In the genomic region with DNA sequence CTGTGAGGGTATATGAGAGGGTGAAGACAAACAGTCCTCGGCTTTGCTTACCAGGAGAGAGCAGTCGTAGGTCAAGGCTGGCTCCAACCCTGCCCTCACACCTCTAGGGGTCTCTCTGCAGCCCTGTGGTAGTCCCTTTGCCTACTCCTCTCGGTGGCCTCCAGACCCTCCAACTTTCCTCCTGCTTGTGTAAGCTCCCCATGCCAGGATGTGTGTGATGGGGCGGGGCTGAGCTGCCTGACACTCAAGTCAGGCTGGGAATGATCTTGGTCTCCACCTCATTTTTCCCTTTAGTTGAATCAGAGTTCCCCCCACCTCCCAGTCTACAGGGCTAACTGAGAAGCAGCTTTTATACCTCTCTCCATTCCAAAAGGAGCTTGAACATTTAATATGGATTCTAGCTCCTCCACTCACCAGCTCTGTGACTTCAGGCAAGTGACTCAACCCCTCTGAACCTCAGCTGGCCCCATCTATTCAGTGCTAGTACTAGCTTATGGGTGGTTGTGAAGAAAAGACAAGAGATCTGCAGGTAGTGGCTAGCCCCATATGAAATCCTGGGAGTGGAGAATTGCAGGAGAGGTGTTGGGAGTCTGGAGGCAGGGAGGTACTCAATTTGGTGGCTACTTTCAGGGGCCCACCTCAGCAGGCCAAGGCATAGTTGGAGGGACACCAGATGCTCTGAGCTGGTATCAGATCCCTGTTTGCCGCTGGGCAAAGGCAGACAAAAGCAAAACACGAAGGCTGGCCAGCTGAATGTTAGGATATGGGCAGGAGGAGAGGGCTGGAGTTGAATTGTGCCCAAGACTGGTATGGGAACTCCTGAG, we compare ENCODE assay signal across 9 cellular contexts. TPM values are rescaled to one million over a fixed set of nuclear protein-coding genes. Genes with fewer than 3 reads are reported as not detected.
DNase-seq lines count a peak whose midpoint lies in the region; ATAC-seq and TF ChIP-seq lines count a peak whose summit lies in the region.
"Had no signal": no experiment of that assay in that cellular context is flagged by ENCODE, and none has a peak within 500 bp of the region (broad histone marks: within the 10 kb centered on the region; RNA-seq: fewer than 3 reads in every experiment).

No MANE protein-coding gene starts in this region.

- no peaks in the 10 kb centered on the region for H3K27me3 ChIP-seq in sigmoid colon

- ATAC-seq in HG03460 (IDR thresholded peaks at IDR 0.05; ENCODE audit: unreplicated experiment) (peak; percentile 12), activated B cell treated with CpG ODN at 0.5 μM for 24 hours (ENCODE audit: low read depth) (peak; percentile 5), GM19452 (IDR thresholded peaks at IDR 0.05; ENCODE audit: unreplicated experiment) (no peak)

- peak overlapping the region; percentile 63 to 78 (median 68) for H3K4me3 ChIP-seq in sigmoid colon

- CTCF ChIA-PET in activated B cell treated with CpG ODN at 0.5 μM for 24 hours (lab: Charles Lee): interaction anchor here (0.8 to 2.3 kb wide), 3 partner anchors 11 to 44 kb away, joined by 4 to 15 read pairs (median 6); no protein-coding TSS in a partner anchor

- H3K27me3 Mint-ChIP-seq in activated B cell treated with CpG ODN at 0.5 μM for 24 hours: no peaks in the 10 kb centered on the region

- H3K4me3 Mint-ChIP-seq in activated B cell treated with CpG ODN at 0.5 μM for 24 hours: peak overlapping the region; percentile 82

- no peaks in the 10 kb centered on the region for H3K9me3 ChIP-seq in sigmoid colon

- TF ChIP-seq EP300 in sigmoid colon (IDR thresholded peaks at IDR 0.05): no peak

- DNase-seq in NCI-H510A treated with DMSO at 0.1 percent for 48 hours (lab: John Stamatoyannopoulos, UW) (peak; percentile 72), NCI-H510A (lab: John Stamatoyannopoulos, UW) (no peak), activated B cell treated with CpG ODN at 0.5 μM for 24 hours (no peak), foreskin melanocyte (peak; percentile 20), sigmoid colon (peak; percentile 75), SKM-1 treated with dmso at 0.1 percent for 144 hours (lab: John Stamatoyannopoulos, UW; ENCODE audit: unreplicated experiment) (no peak)

- peaks cover 0 to 94% (median 92%) of the 10 kb centered on the region in 4 donors for H3K4me1 ChIP-seq in sigmoid colon

- H3K4me1 Mint-ChIP-seq in activated B cell treated with CpG ODN at 0.5 μM for 24 hours: peaks cover 30% of the 10 kb centered on the region

- H3K27ac Mint-ChIP-seq in activated B cell treated with CpG ODN at 0.5 μM for 24 hours: no peak overlapping the region

- H3K27ac ChIP-seq in sigmoid colon: peak overlapping the region; percentile 94 to 98 (median 97)
- H3K27ac ChIP-seq: epithelial cell of prostate had no signal

- TF ChIP-seq CTCF in activated B cell treated with CpG ODN at 0.5 μM for 24 hours (IDR thresholded peaks at IDR 0.05): no peak
- TF ChIP-seq CTCF in sigmoid colon (IDR thresholded peaks at IDR 0.05): no peak

- intact Hi-C loops in activated B cell treated with CpG ODN at 0.5 μM for 24 hours (cut with micrococcal nuclease): loop anchor here (5.0 kb wide), 2 partner anchors 97 to 113 kb away; partner anchors contain the start of genes MRPL14 and TMEM63B
- intact Hi-C loops in sigmoid colon (cut with DNase I): loop anchor here (5.0 kb wide), 2 partner anchors 97 to 452 kb away; partner anchors contain the start of genes MRPL14, TMEM63B and VEGFA

- WGBS in sigmoid colon, 2 donors: 21 to 37% methylated on average over 6 of the region's 6 CpGs

- H3K36me3 ChIP-seq in sigmoid colon: peaks cover under 1 to 6% (median 1%) of the 10 kb centered on the region in 4 donors

- H3K36me3 Mint-ChIP-seq in activated B cell treated with CpG ODN at 0.5 μM for 24 hours (ENCODE audit: low read depth): no peaks in the 10 kb centered on the region

- no peaks in the 10 kb centered on the region for H3K9me3 Mint-ChIP-seq in activated B cell treated with CpG ODN at 0.5 μM for 24 hours

- TF ChIP-seq POLR2A in sigmoid colon (IDR thresholded peaks at IDR 0.05): no peak

- POLR2A ChIA-PET in activated B cell treated with CpG ODN at 0.5 μM for 24 hours (lab: Charles Lee): interaction anchor here (0.7 to 3.8 kb wide), 7 partner anchors 13 to 46 kb away, joined by 3 to 49 read pairs (median 6); partner anchors contain the start of genes HSP90AB1 and TMEM151B

RNA-seq across cellular contexts. Expression of gene SLC29A1, which starts 1.0 kb away (rescaled TPM):
- total RNA-seq in activated B cell treated with CpG ODN at 0.5 μM for 24 hours (15.0 and 17.3 TPM in 2 replicates), sigmoid colon (100 to 1,000 TPM; 147 to 195 (median 180) TPM)
- 10 to 100 TPM in 2 of 3 donors, 1 to 10 TPM in 1; 4.2 to 24.8 (median 10.8) TPM for polyA plus RNA-seq in sigmoid colon

RNA-seq across cellular contexts. Expression of gene MYMX, which starts 7.6 kb away (rescaled TPM):
- total RNA-seq in activated B cell treated with CpG ODN at 0.5 μM for 24 hours (not detected in 2 replicates), sigmoid colon (not detected)
- polyA plus RNA-seq in sigmoid colon: under 1 TPM in 1 of 3 donors, not detected in 2; 0.28 TPM

RNA-seq across cellular contexts. Expression of gene HSP90AB1, which starts 22.5 kb away (rescaled TPM):
- total RNA-seq in activated B cell treated with CpG ODN at 0.5 μM for 24 hours (1,222 and 1,311 TPM in 2 replicates), sigmoid colon (100 to 1,000 TPM; 442 to 569 (median 518) TPM)
- polyA plus RNA-seq in sigmoid colon: 100 to 1,000 TPM; 182 to 484 (median 320) TPM

RNA-seq across cellular contexts. Expression of gene SLC35B2, which starts 33.0 kb away (rescaled TPM):
- total RNA-seq in activated B cell treated with CpG ODN at 0.5 μM for 24 hours: 27.0 and 29.1 TPM in 2 replicates
- total RNA-seq in sigmoid colon: 10 to 100 TPM; 25.3 to 28.8 (median 27.2) TPM
- 10 to 100 TPM in 1 of 3 donors, 1 to 10 TPM in 2; 7.2 to 36.9 (median 7.9) TPM for polyA plus RNA-seq in sigmoid colon

RNA-seq across cellular contexts. Expression of gene NFKBIE, which starts 41.0 kb away (rescaled TPM):
- total RNA-seq in activated B cell treated with CpG ODN at 0.5 μM for 24 hours: 94.7 and 99.2 TPM in 2 replicates
- total RNA-seq in sigmoid colon: 10 to 100 TPM in 1 of 4 donors, 1 to 10 TPM in 3; 4.7 to 13.6 (median 8.4) TPM
- 10 to 100 TPM in 2 of 3 donors, 1 to 10 TPM in 1; 8.4 to 16.2 (median 13.4) TPM for polyA plus RNA-seq in sigmoid colon

Comparison
In these comparisons a context has a peak if more than half of its experiments do, and no peak if none do; other contexts are left out.
1. DNase-seq: peak in NCI-H510A treated with DMSO at 0.1 percent for 48 hours (single experiment), foreskin melanocyte (single experiment) and sigmoid colon (single experiment); none in NCI-H510A (single experiment), activated B cell treated with CpG ODN at 0.5 μM for 24 hours (single experiment) and SKM-1 treated with dmso at 0.1 percent for 144 hours (single experiment).